Comparison of ENCODE assay signal across 13 cellular contexts in the genomic region with DNA sequence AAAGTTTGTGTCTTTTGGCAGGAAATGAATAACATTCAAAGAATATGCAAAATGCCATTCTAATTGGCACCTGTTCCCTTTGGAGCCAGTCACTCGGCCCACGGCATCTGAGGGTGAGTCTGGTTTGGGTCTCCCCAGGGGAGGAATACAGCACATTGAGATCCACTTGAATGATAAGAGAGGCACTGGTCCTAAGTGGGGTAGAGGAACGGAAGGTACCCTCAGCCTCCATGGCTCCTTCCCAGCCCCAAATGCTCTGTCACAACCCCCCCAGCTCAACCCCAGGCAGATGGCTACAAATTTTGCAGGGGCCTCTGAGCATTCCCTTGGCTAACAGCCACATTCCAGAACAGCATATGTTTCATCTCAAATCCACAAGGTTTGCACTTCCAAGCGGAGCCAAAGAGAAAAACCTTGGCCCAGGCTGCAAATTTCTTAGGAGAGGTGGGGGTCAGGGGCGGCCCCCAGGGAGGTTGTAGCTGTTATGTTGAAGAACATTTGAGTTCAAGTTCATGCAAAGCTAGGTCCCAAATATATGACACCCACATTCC.
A peak's percentile ranks its signal among the peaks of the same experiment; 100 is the strongest.
DNase-seq lines count a peak whose midpoint lies in the region; ATAC-seq and TF ChIP-seq lines count a peak whose summit lies in the region.
"Had no signal": no experiment of that assay in that cellular context is flagged by ENCODE, and none has a peak within 500 bp of the region (broad histone marks: within the 10 kb centered on the region; RNA-seq: fewer than 3 reads in every experiment).

No MANE protein-coding gene starts in this region.

- DNase-seq in EL (peak; percentile 28), SJCRH30 (peak; percentile 85 to 86), fibroblast of the aortic adventitia (ENCODE audit: low read depth) (peak; percentile 97), ovary (peak; percentile 63 to 86 (median 73)), globus pallidus (ENCODE audit: low spot score) (no peak), AG08396 (ENCODE audit: low spot score) (no peak)
- DNase-seq in stimulated activated CD4-positive, alpha-beta T cell treated with anti-CD3 and anti-CD28 coated beads, Interleukin-15, amount 100 ng/mL, for 24 hours: no peak
- DNase-seq: activated CD8-positive, alpha-beta memory T cell treated with anti-CD3 and anti-CD28 coated beads, Interleukin-2, amount 10 ng/mL, durations not matched to agents 7 days and 5 days; H9; stimulated activated CD4-positive, alpha-beta T cell treated with anti-CD3 and anti-CD28 coated beads, Interleukin-12 subunit alpha, Interleukin-12 subunit beta, amount 100 ng/mL, for 4 hours had no signal

- peaks cover 60% of the 10 kb centered on the region for H3K4me1 ChIP-seq in SJCRH30
- peaks cover 47% of the 10 kb centered on the region for H3K4me1 ChIP-seq in ovary (ENCODE audit: insufficient read depth)

- peak overlapping the region; percentile 91 for H3K27ac ChIP-seq in SJCRH30
- H3K27ac ChIP-seq in ovary: peak overlapping the region in 1 of 2 donors; percentile 88
- H3K27ac ChIP-seq: ascending aorta; BLaER1 treated with 17β-estradiol and CSF1 and Interleukin-3, amounts not matched to agents 10 nM and 100 nM had no signal

- no peak overlapping the region; the same call in 1 of the 2 replicates for H3K4me3 ChIP-seq in SJCRH30
- peak overlapping the region; percentile 37 for H3K4me3 ChIP-seq in fibroblast of the aortic adventitia (ENCODE audit: low read depth, low read length)
- no peak overlapping the region for H3K4me3 ChIP-seq in ovary
- H3K4me3 ChIP-seq: ascending aorta; BLaER1 treated with 17β-estradiol and CSF1 and Interleukin-3, amounts not matched to agents 10 nM and 100 nM had no signal

- no peak for ATAC-seq in GM18870 (IDR thresholded peaks at IDR 0.05; ENCODE audit: unreplicated experiment)
- ATAC-seq: activated CD8-positive, alpha-beta memory T cell treated with anti-CD3 and anti-CD28 coated beads, Interleukin-2, amount 10 ng/mL, durations not matched to agents 7 days and 5 days had no signal

- 5 to 10% (median 7%) methylated on average over 5 of the region's 5 CpGs for WGBS in ovary, 3 donors

- TF ChIP-seq EP300 in ovary (IDR thresholded peaks at IDR 0.05): no peak

- H3K36me3 ChIP-seq in SJCRH30: no peaks in the 10 kb centered on the region
- H3K36me3 ChIP-seq in ovary: no peaks in the 10 kb centered on the region
- H3K36me3 ChIP-seq: ascending aorta had no signal

- H3K9me3 ChIP-seq in SJCRH30 (replicated peaks) (no peaks in the 10 kb centered on the region), ovary (no peaks in the 10 kb centered on the region)
- H3K9me3 ChIP-seq: ascending aorta; BLaER1 treated with 17β-estradiol and CSF1 and Interleukin-3, amounts not matched to agents 10 nM and 100 nM had no signal

- no peak for TF ChIP-seq CTCF in fibroblast of the aortic adventitia (IDR thresholded peaks at IDR 0.05; ENCODE audit: insufficient read depth, low read length)
- TF ChIP-seq CTCF in ovary (IDR thresholded peaks at IDR 0.05): no peak

- no peaks in the 10 kb centered on the region for H3K27me3 ChIP-seq in SJCRH30
- H3K27me3 ChIP-seq in ovary: no peaks in the 10 kb centered on the region
- H3K27me3 ChIP-seq: ascending aorta; BLaER1 treated with 17β-estradiol and CSF1 and Interleukin-3, amounts not matched to agents 10 nM and 100 nM had no signal

- intact Hi-C loops in ovary (cut with DNase I): loop anchor here in 1 of 4 donors (1.0 kb wide), 1 partner anchor 24 kb away; no protein-coding TSS in a partner anchor

- TF ChIP-seq POLR2A in ovary (IDR thresholded peaks at IDR 0.05): no peak

Comparison
In these comparisons a context has a peak if more than half of its experiments do, and no peak if none do; other contexts are left out.
1. DNase-seq: peak in EL (single experiment), SJCRH30 (2 of 2), fibroblast of the aortic adventitia (single experiment) and ovary (5 of 5); none in globus pallidus (single experiment), AG08396 (single experiment) and stimulated activated CD4-positive, alpha-beta T cell treated with anti-CD3 and anti-CD28 coated beads, Interleukin-15, amount 100 ng/mL, for 24 hours (single experiment).